23 cellular contexts compared by ENCODE assay signal in the genomic region with DNA sequence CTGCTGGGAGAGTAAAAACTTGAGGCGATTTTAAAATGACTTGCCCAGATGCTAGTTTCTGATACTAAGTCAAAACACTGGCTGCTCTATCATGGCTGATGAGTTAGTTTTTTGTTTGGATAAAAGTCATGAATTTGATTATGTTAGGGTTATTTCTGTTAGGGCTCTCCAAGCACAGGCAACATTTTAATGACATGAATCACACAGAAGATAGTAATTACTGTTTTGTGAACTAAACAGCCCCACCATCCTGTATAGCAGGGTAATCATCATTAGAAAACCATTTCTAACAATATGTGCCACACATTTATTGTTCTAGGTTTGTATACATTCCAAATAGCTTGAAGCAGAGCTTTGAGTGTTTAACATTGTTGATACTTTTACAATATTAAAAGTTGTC.
"Had no signal": no experiment of that assay in that cellular context is flagged by ENCODE, and none has a peak within 500 bp of the region (broad histone marks: within the 10 kb centered on the region; RNA-seq: fewer than 3 reads in every experiment).

No MANE protein-coding gene starts in this region.

- DNase-seq: activated CD4-positive, alpha-beta memory T cell treated with anti-CD3 and anti-CD28 coated beads, Interleukin-2, amount 10 ng/mL, durations not matched to agents 7 days and 5 days; activated CD4-positive, alpha-beta T cell treated with anti-CD3 and anti-CD28 coated beads, Interleukin-2, amount 10 ng/mL, durations not matched to agents 24 days and 14 days; activated effector memory CD4-positive, alpha-beta T cell treated with anti-CD3 and anti-CD28 coated beads, Interleukin-2, amount 50 U/mL, for 16 hours; activated naive CD4-positive, alpha-beta T cell treated with anti-CD3 and anti-CD28 coated beads, Interleukin-2, amount 10 ng/mL, durations not matched to agents 7 days and 5 days; activated T-cell treated with anti-CD3 and anti-CD28 coated beads, Interleukin-2, amount 50 U/mL, for 72 hours; amygdala; cerebellar nuclear complex; gastrocnemius medialis; hypothalamus; left ventricle myocardium superior; mammary epithelial cell; midbrain; nephron progenitor cell; pancreas; psoas muscle; right cardiac atrium; stimulated activated CD4-positive, alpha-beta T cell treated with anti-CD3 and anti-CD28 coated beads, Interleukin-1b, Interleukin-23, amount 100 ng/mL, for 48 hours; stimulated activated naive CD8-positive, alpha-beta T cell treated with anti-CD3 and anti-CD28 coated beads, Interleukin-15, amount 100 ng/mL, for 72 hours; T-helper 2 cell; tibial artery had no signal

- H3K36me3 ChIP-seq: gastrocnemius medialis, pancreas, tibial artery had no signal

- H3K4me3 ChIP-seq: coronary artery, gastrocnemius medialis, pancreas, psoas muscle, tibial artery had no signal

- H3K27ac ChIP-seq: coronary artery, epithelial cell of prostate, gastrocnemius medialis, pancreas, psoas muscle, tibial artery, VCaP had no signal

- H3K9me3 ChIP-seq: gastrocnemius medialis, pancreas, psoas muscle, tibial artery had no signal

- FAIRE-seq: pancreas had no signal

- H3K27me3 ChIP-seq: gastrocnemius medialis, pancreas, tibial artery had no signal

- H3K4me1 ChIP-seq: gastrocnemius medialis, pancreas, psoas muscle, tibial artery had no signal
